In the genomic region with DNA sequence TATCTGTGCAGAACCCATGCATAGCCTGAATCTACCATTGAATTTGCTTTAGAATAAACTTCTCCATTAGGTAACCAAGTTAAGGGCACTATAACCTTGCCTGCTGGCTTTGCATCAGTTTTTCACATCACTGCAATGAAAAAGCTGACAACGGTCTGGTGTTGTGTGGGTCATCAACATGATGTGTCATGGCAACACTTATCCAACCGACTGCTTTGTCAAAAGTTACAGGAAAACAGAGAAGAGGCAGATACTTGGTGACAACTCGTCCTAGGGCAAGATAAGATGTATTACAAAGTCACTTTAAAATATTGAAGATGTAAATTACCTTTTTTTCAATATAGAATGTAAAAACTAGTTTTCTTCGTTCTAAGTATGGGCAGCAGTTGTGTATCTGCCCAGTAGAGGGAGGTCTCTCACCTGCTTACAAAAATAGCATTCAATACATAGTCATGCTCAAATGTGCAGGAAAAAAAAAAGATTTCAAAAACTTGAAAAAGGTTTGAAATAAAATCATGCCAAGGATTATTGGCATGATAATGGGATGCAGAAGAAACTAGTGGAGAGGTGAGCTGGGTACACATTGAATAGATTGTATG, we compare ENCODE assay signal across 8 cellular contexts.
DNase-seq lines count a peak whose midpoint lies in the region; ATAC-seq and TF ChIP-seq lines count a peak whose summit lies in the region.

No MANE protein-coding gene starts in this region.

- H2AFZ ChIP-seq in hepatocyte, result no peak overlapping the region

- H3K4me1 ChIP-seq in RWPE2 (ENCODE audit: insufficient read depth, poor library complexity, severe bottlenecking) (no peaks in the 10 kb centered on the region), hepatocyte (ENCODE audit: insufficient read depth) (peaks cover 4% of the 10 kb centered on the region)

- H3K27ac ChIP-seq in RWPE2 (ENCODE audit: poor library complexity, severe bottlenecking) (no peak overlapping the region), hepatocyte (no peak overlapping the region)

- peak; percentile 77 for TF ChIP-seq CTCF in AG09309 (IDR thresholded peaks at IDR 0.05; ENCODE audit: control insufficient read depth, insufficient read depth, low read depth, low read length, missing control alignments)
- TF ChIP-seq CTCF in RWPE2 (IDR thresholded peaks at IDR 0.05; ENCODE audit: poor library complexity, severe bottlenecking), result peak; percentile 87
- TF ChIP-seq CTCF in hepatocyte (IDR thresholded peaks at IDR 0.05; ENCODE audit: poor library complexity), result peak; percentile 88

- H3K4me3 ChIP-seq in AG09309 (ENCODE audit: control insufficient read depth, low read depth, low read length) (no peak overlapping the region), RWPE2 (ENCODE audit: severe bottlenecking) (no peak overlapping the region), hepatocyte (no peak overlapping the region)

- peaks cover 10% of the 10 kb centered on the region for H3K27me3 ChIP-seq in RWPE2 (ENCODE audit: insufficient read depth, poor library complexity, severe bottlenecking)
- H3K27me3 ChIP-seq in hepatocyte, result no peaks in the 10 kb centered on the region

- H3K36me3 ChIP-seq in RWPE2 (ENCODE audit: low read depth), result no peaks in the 10 kb centered on the region
- no peaks in the 10 kb centered on the region for H3K36me3 ChIP-seq in hepatocyte (replicated peaks; ENCODE audit: insufficient read depth, low read depth)

- WGBS in hepatocyte (ENCODE audit: low lambda C conversion rate, missing lambda C conversion rate), result 43% methylated on average over 4 of the region's 4 CpGs

- ATAC-seq in GM21529 (IDR thresholded peaks at IDR 0.05; ENCODE audit: unreplicated experiment) (peak; percentile 62), RWPE2 (ENCODE audit: low read depth) (peak; percentile 50; the same call in 1 of the 3 replicates), HG02885 (IDR thresholded peaks at IDR 0.05; ENCODE audit: poor library complexity, unreplicated experiment) (no peak)

- H3K9me2 ChIP-seq in hepatocyte (replicated peaks; ENCODE audit: insufficient read depth), result no peaks in the 10 kb centered on the region

- no peaks in the 10 kb centered on the region for H3K9me3 ChIP-seq in RWPE2 (ENCODE audit: severe bottlenecking)
- no peaks in the 10 kb centered on the region for H3K9me3 ChIP-seq in hepatocyte (ENCODE audit: low read depth)

- H3K4me2 ChIP-seq in hepatocyte, result no peak overlapping the region

- H4K20me1 ChIP-seq in hepatocyte (ENCODE audit: insufficient read depth, poor library complexity, severe bottlenecking), result no peaks in the 10 kb centered on the region

- DNase-seq in AG09309 (ENCODE audit: low read depth), result no peak
- DNase-seq in RWPE2 (ENCODE audit: low spot score), result no peak
- DNase-seq in hepatocyte (ENCODE audit: low spot score), result peak; percentile 37
- DNase-seq in nucleus accumbens (lab: John Stamatoyannopoulos, UW), result no peak
- no peak for DNase-seq in stimulated activated CD4-positive, alpha-beta T cell treated with anti-CD3 and anti-CD28 coated beads, Interleukin-12 subunit alpha, Interleukin-12 subunit beta, amount 100 ng/mL, for 4 hours
- no peak for DNase-seq in stimulated activated naive CD4-positive, alpha-beta T cell treated with Interleukin-2 at 50 U/mL for 16 hours (lab: John Stamatoyannopoulos, UW)

- H3K79me2 ChIP-seq in hepatocyte, result no peaks in the 10 kb centered on the region
